ENCODE assay signal across 9 cellular contexts in genomic region chr1:77126309-77126708, GRCh38.
DNase-seq lines count a peak whose midpoint lies in the region; ATAC-seq and TF ChIP-seq lines count a peak whose summit lies in the region.
"Had no signal": no experiment of that assay in that cellular context is flagged by ENCODE, and none has a peak within 500 bp of the region (broad histone marks: within the 10 kb centered on the region; RNA-seq: fewer than 3 reads in every experiment).

No MANE protein-coding gene starts in this region.

- no peak overlapping the region for H2AFZ ChIP-seq in IMR-90 (replicated peaks; ENCODE audit: low read length, poor library complexity)

- H2BK15ac ChIP-seq in IMR-90 (ENCODE audit: low read depth, low read length) = no peak overlapping the region

- intact Hi-C loops in IMR-90 (cut with micrococcal nuclease) = loop anchor here (1.0 to 5.0 kb wide), 5 partner anchors 225 to 1218 kb away; no protein-coding TSS in a partner anchor
- intact Hi-C loops in lower lobe of right lung (cut with DNase I) = no loop called here
- intact Hi-C loops in activated T-helper 1 cell treated with anti-CD3 and anti-CD28 coated beads, Interleukin-12 subunit alpha, Interleukin-12 subunit beta, Interleukin-2, Interleukin-4 antibody, amounts not matched to agents 30 ng/mL and 10 ng/mL and 1 ng/mL, durations not matched to agents 14 hours and 24 hours and 36 hours (cut with micrococcal nuclease) = loop anchor here (1.0 to 5.0 kb wide), 2 partner anchors 972 to 1134 kb away; no protein-coding TSS in a partner anchor

- no CpG with 5 or more reads among the region's 2 CpGs for WGBS in IMR-90 (ENCODE audit: extremely low coverage in 2 of 2, insufficient read length in 1 of 2), 2 experiments

- no peak overlapping the region for H4K8ac ChIP-seq in IMR-90 (ENCODE audit: low read depth in 2 of 2, low read length in 2 of 2)

- no peaks in the 10 kb centered on the region for H3K9me1 ChIP-seq in IMR-90 (ENCODE audit: insufficient read depth, low read length)

- POLR2A ChIA-PET in IMR-90 (lab: Charles Lee; ENCODE audit: unreplicated experiment) = no interaction called here

- no peaks in the 10 kb centered on the region for H3K36me3 Mint-ChIP-seq in activated T-helper 1 cell treated with anti-CD3 and anti-CD28 coated beads, Interleukin-12 subunit alpha, Interleukin-12 subunit beta, Interleukin-2, Interleukin-4 antibody, amounts not matched to agents 30 ng/mL and 10 ng/mL and 1 ng/mL, durations not matched to agents 14 hours and 24 hours and 36 hours (ENCODE audit: low read depth)

- no peak overlapping the region for H2BK5ac ChIP-seq in IMR-90 (ENCODE audit: low read depth, low read length, poor library complexity, severe bottlenecking)

- H3K4me3 Mint-ChIP-seq in activated T-helper 1 cell treated with anti-CD3 and anti-CD28 coated beads, Interleukin-12 subunit alpha, Interleukin-12 subunit beta, Interleukin-2, Interleukin-4 antibody, amounts not matched to agents 30 ng/mL and 10 ng/mL and 1 ng/mL, durations not matched to agents 14 hours and 24 hours and 36 hours = no peak overlapping the region
- H3K4me3 Mint-ChIP-seq: activated naive CD4-positive, alpha-beta T cell treated with anti-CD3 and anti-CD28 coated beads, Interleukin-2, amount 50 U/mL, for 24 hours had no signal

- ATAC-seq in GM21360 (IDR thresholded peaks at IDR 0.05; ENCODE audit: unreplicated experiment) (peak; percentile 64), IMR-90 (ENCODE audit: low read depth) (peak; percentile 88), lower lobe of right lung (peak in 1 of 2 donors; percentile 83)

- no peak overlapping the region for H3K4ac ChIP-seq in IMR-90 (ENCODE audit: low read depth, low read length)

- no peak overlapping the region for H3K4me2 ChIP-seq in IMR-90 (ENCODE audit: low read depth, low read length)

- BruUV-seq in IMR-90 (replicated peaks; lab: Mats Ljungman, UMichigan) = no TSS peak

- H4K20me1 ChIP-seq in IMR-90 (ENCODE audit: insufficient read depth, low read length) = no peaks in the 10 kb centered on the region

- H3K9me3 ChIP-seq in IMR-90 (ENCODE audit: control insufficient read depth, insufficient read depth, low read length) (no peaks in the 10 kb centered on the region), lower lobe of right lung (no peaks in the 10 kb centered on the region)

- no peak overlapping the region for H3K56ac ChIP-seq in IMR-90 (ENCODE audit: extremely low read depth, insufficient read depth, low read length)

- H2AK5ac ChIP-seq in IMR-90 (ENCODE audit: low read depth, low read length) = no peak overlapping the region

- H3K79me1 ChIP-seq in IMR-90 (ENCODE audit: low read depth in 1 of 2, low read length in 2 of 2) = no peaks in the 10 kb centered on the region

- H3K36me3 ChIP-seq in IMR-90 (ENCODE audit: control insufficient read depth, insufficient read depth, low read length) (no peaks in the 10 kb centered on the region), lower lobe of right lung (no peaks in the 10 kb centered on the region)

- in situ Hi-C loops in IMR-90 (cut with MboI; ENCODE audit: low sequenced_read_pairs) = loop anchor here (10.0 kb wide), 1 partner anchor 222 kb away; no protein-coding TSS in a partner anchor

- no peak overlapping the region for H2BK120ac ChIP-seq in IMR-90 (ENCODE audit: low read depth, low read length)

- H3K27me3 Mint-ChIP-seq in activated T-helper 1 cell treated with anti-CD3 and anti-CD28 coated beads, Interleukin-12 subunit alpha, Interleukin-12 subunit beta, Interleukin-2, Interleukin-4 antibody, amounts not matched to agents 30 ng/mL and 10 ng/mL and 1 ng/mL, durations not matched to agents 14 hours and 24 hours and 36 hours (ENCODE audit: insufficient read depth) = no peaks in the 10 kb centered on the region
- H3K27me3 Mint-ChIP-seq: activated naive CD4-positive, alpha-beta T cell treated with anti-CD3 and anti-CD28 coated beads, Interleukin-2, amount 50 U/mL, for 24 hours had no signal

- peak; percentile 93 for TF ChIP-seq RAD21 in IMR-90 (IDR thresholded peaks at IDR 0.05; ENCODE audit: low read length)

- H2BK20ac ChIP-seq in IMR-90 (ENCODE audit: low read depth, low read length) = no peak overlapping the region

- H3K27me3 ChIP-seq in IMR-90 (ENCODE audit: control insufficient read depth, insufficient read depth, low read length) (no peaks in the 10 kb centered on the region), lower lobe of right lung (ENCODE audit: low read depth) (no peaks in the 10 kb centered on the region)

- H3K4me1 ChIP-seq in IMR-90 (ENCODE audit: control insufficient read depth, insufficient read depth, low read length) (no peaks in the 10 kb centered on the region), lower lobe of right lung (no peaks in the 10 kb centered on the region)

- H3K27ac Mint-ChIP-seq in activated T-helper 1 cell treated with anti-CD3 and anti-CD28 coated beads, Interleukin-12 subunit alpha, Interleukin-12 subunit beta, Interleukin-2, Interleukin-4 antibody, amounts not matched to agents 30 ng/mL and 10 ng/mL and 1 ng/mL, durations not matched to agents 14 hours and 24 hours and 36 hours = no peak overlapping the region
- H3K27ac Mint-ChIP-seq: activated naive CD4-positive, alpha-beta T cell treated with anti-CD3 and anti-CD28 coated beads, Interleukin-2, amount 50 U/mL, for 24 hours had no signal

- no peak overlapping the region for H3K23ac ChIP-seq in IMR-90 (ENCODE audit: low read depth, low read length)

- H3K18ac ChIP-seq in IMR-90 (ENCODE audit: low read depth, low read length) = no peak overlapping the region

- TF ChIP-seq POLR2A in IMR-90 (IDR thresholded peaks at IDR 0.05; ENCODE audit: low read depth, low read length) = no peak

- CTCF ChIA-PET in IMR-90 (lab: Yijun Ruan, JAX) = interaction anchor here (0.6 to 1.3 kb wide), 5 partner anchors 9 to 1130 kb away, joined by 3 read pairs; no protein-coding TSS in a partner anchor

- H3K14ac ChIP-seq in IMR-90 (replicated peaks; ENCODE audit: low read depth, low read length) = no peak overlapping the region

- peak; percentile 83 for TF ChIP-seq CTCF in IMR-90 (conservative IDR thresholded peaks at IDR 0.05; ENCODE audit: low read depth, low read length)
- peak; percentile 80 for TF ChIP-seq CTCF in choroid plexus epithelial cell (conservative IDR thresholded peaks at IDR 0.05; ENCODE audit: low read depth, low read length)
- TF ChIP-seq CTCF in lower lobe of right lung (IDR thresholded peaks at IDR 0.05) = peak; percentile 52

- H3K4me3 ChIP-seq in IMR-90 (ENCODE audit: insufficient read depth, low read depth, low read length) = no peak overlapping the region
- no peak overlapping the region for H3K4me3 ChIP-seq in choroid plexus epithelial cell (ENCODE audit: low read depth, low read length)
- no peak overlapping the region for H3K4me3 ChIP-seq in lower lobe of right lung

- H3K4me1 Mint-ChIP-seq in activated T-helper 1 cell treated with anti-CD3 and anti-CD28 coated beads, Interleukin-12 subunit alpha, Interleukin-12 subunit beta, Interleukin-2, Interleukin-4 antibody, amounts not matched to agents 30 ng/mL and 10 ng/mL and 1 ng/mL, durations not matched to agents 14 hours and 24 hours and 36 hours (ENCODE audit: low read depth) = no peaks in the 10 kb centered on the region

- dilution Hi-C loops in IMR-90 (cut with HindIII; ENCODE audit: low sequenced_read_pairs, unreplicated experiment) = no loop called here

- H3K27ac ChIP-seq in IMR-90 (ENCODE audit: insufficient read depth, low read length) = no peak overlapping the region
- H3K27ac ChIP-seq in lower lobe of right lung = no peak overlapping the region

- no peaks in the 10 kb centered on the region for H3K9me3 Mint-ChIP-seq in activated T-helper 1 cell treated with anti-CD3 and anti-CD28 coated beads, Interleukin-12 subunit alpha, Interleukin-12 subunit beta, Interleukin-2, Interleukin-4 antibody, amounts not matched to agents 30 ng/mL and 10 ng/mL and 1 ng/mL, durations not matched to agents 14 hours and 24 hours and 36 hours
- H3K9me3 Mint-ChIP-seq: activated naive CD4-positive, alpha-beta T cell treated with anti-CD3 and anti-CD28 coated beads, Interleukin-2, amount 50 U/mL, for 24 hours had no signal

- no peak overlapping the region for H2AK9ac ChIP-seq in IMR-90 (replicated peaks; ENCODE audit: low read depth, low read length, poor library complexity)

- H4K5ac ChIP-seq in IMR-90 (ENCODE audit: low read depth, low read length) = no peak overlapping the region

- H3K9ac ChIP-seq in IMR-90 (ENCODE audit: low read depth, low read length) = no peak overlapping the region

- no peak overlapping the region for H4K91ac ChIP-seq in IMR-90 (ENCODE audit: insufficient read depth, low read depth, low read length)

- peak; percentile 77 for DNase-seq in EH (ENCODE audit: low read depth)
- DNase-seq in IMR-90 = peak; percentile 80
- DNase-seq in NOMO-1 treated with DMSO at 0.1 percent for 48 hours (lab: John Stamatoyannopoulos, UW; ENCODE audit: unreplicated experiment) = peak; percentile 79
- DNase-seq in choroid plexus epithelial cell (ENCODE audit: low read depth) = peak; percentile 93
- no peak for DNase-seq in lower lobe of right lung
- no peak for DNase-seq in activated T-helper 1 cell treated with anti-CD3 and anti-CD28 coated beads, Interleukin-12 subunit alpha, Interleukin-12 subunit beta, Interleukin-2, Interleukin-4 antibody, amounts not matched to agents 30 ng/mL and 10 ng/mL and 1 ng/mL, durations not matched to agents 14 hours and 24 hours and 36 hours (ENCODE audit: low spot score)
- no peak for DNase-seq in activated naive CD4-positive, alpha-beta T cell treated with Interleukin-2 at 50 U/mL for 16 hours

TF ChIP-seq in IMR-90, 13 proteins besides CTCF, POLR2A, EP300 and RAD21:
- TF ChIP-seq SMC3 (IDR thresholded peaks at IDR 0.05; ENCODE audit: low read depth, low read length) (peak; percentile 82), CEBPB (IDR thresholded peaks at IDR 0.05; ENCODE audit: low read depth, low read length) (no peak), USF2 (IDR thresholded peaks at IDR 0.05; ENCODE audit: low read depth, low read length) (no peak)

Comparison
In these comparisons a context has a peak if more than half of its experiments do, and no peak if none do; other contexts are left out.
1. DNase-seq: peak in EH (single experiment), IMR-90 (single experiment), NOMO-1 treated with DMSO at 0.1 percent for 48 hours (single experiment) and choroid plexus epithelial cell (single experiment); none in lower lobe of right lung (single experiment), activated T-helper 1 cell treated with anti-CD3 and anti-CD28 coated beads, Interleukin-12 subunit alpha, Interleukin-12 subunit beta, Interleukin-2, Interleukin-4 antibody, amounts not matched to agents 30 ng/mL and 10 ng/mL and 1 ng/mL, durations not matched to agents 14 hours and 24 hours and 36 hours (single experiment) and activated naive CD4-positive, alpha-beta T cell treated with Interleukin-2 at 50 U/mL for 16 hours (single experiment).
2. Peak in every context shown above with its lines, with median percentiles within 50 percentile points of each other: CTCF ChIP-seq.